28 cellular contexts compared by ENCODE assay signal in genomic region chr6:163207984-163208383, GRCh38.
"Had no signal": no experiment of that assay in that cellular context is flagged by ENCODE, and none has a peak within 500 bp of the region (broad histone marks: within the 10 kb centered on the region; RNA-seq: fewer than 3 reads in every experiment).

No MANE protein-coding gene starts in this region.

- H3K27me3 ChIP-seq: colonic mucosa, gastrocnemius medialis, heart left ventricle, neural progenitor cell, spleen, tibial nerve, upper lobe of left lung had no signal

- H3K4me2 ChIP-seq: neural progenitor cell had no signal

- ATAC-seq: esophagus mucosa; gastrocnemius medialis; heart left ventricle; left colon; naive thymus-derived CD4-positive, alpha-beta T cell; right cardiac atrium; stimulated activated memory B cell treated with anti-CD40 and anti-IgM and Interleukin-4, amounts not matched to agents 10 μg/mL and 1 μg/mL and 100 μg/mL, for 72 hours; stimulated activated naive CD8-positive, alpha-beta T cell treated with anti-CD3 and anti-CD28 coated beads, Interleukin-15, Interleukin-2, amounts not matched to agents 100 U/mL and 50 U/mL, for 24 hours had no signal

- H3K9me3 ChIP-seq: colonic mucosa, gastrocnemius medialis, prostate gland had no signal

- H3K9ac ChIP-seq: neural progenitor cell, parathyroid adenoma had no signal

- H3K79me2 ChIP-seq: parathyroid adenoma had no signal

- FAIRE-seq: urothelium cell line had no signal

- DNase-seq: colonic mucosa; effector CD8-positive, alpha-beta T cell; endodermal cell; foreskin fibroblast; gastrocnemius medialis; heart left ventricle; hippocampal formation; islet precursor cell; kidney glomerular epithelial cell; left colon; mesenchymal stem cell; naive thymus-derived CD4-positive, alpha-beta T cell; right cardiac atrium; spleen; stimulated activated CD4-positive, alpha-beta T cell treated with anti-CD3 and anti-CD28 coated beads, Interleukin-4, amount 100 ng/mL, for 4 hours; stimulated activated naive CD8-positive, alpha-beta T cell treated with anti-CD3 and anti-CD28 coated beads, Interleukin-15, Interleukin-2, amounts not matched to agents 100 U/mL and 50 U/mL, for 24 hours; substantia nigra; upper lobe of left lung had no signal

- H3K4me3 ChIP-seq: colonic mucosa, gastrocnemius medialis, heart left ventricle, neural progenitor cell, prostate gland, skin epidermis, spleen, thoracic aorta, tibial nerve, upper lobe of left lung had no signal

- H3K36me3 ChIP-seq: colonic mucosa, gastrocnemius medialis, heart left ventricle, neural progenitor cell, prostate gland, spleen, thoracic aorta, tibial nerve, upper lobe of left lung had no signal

- H2AFZ ChIP-seq: neural progenitor cell, parathyroid adenoma had no signal

- H3K27ac ChIP-seq: colonic mucosa, epithelial cell of prostate, gastrocnemius medialis, neural progenitor cell, parathyroid adenoma, prostate gland, skin epidermis, spleen, thoracic aorta, tibial nerve, upper lobe of left lung had no signal

- H3K4me1 ChIP-seq: colonic mucosa, gastrocnemius medialis, parathyroid adenoma, prostate gland, spleen, tibial nerve, upper lobe of left lung had no signal
